In the genomic region with DNA sequence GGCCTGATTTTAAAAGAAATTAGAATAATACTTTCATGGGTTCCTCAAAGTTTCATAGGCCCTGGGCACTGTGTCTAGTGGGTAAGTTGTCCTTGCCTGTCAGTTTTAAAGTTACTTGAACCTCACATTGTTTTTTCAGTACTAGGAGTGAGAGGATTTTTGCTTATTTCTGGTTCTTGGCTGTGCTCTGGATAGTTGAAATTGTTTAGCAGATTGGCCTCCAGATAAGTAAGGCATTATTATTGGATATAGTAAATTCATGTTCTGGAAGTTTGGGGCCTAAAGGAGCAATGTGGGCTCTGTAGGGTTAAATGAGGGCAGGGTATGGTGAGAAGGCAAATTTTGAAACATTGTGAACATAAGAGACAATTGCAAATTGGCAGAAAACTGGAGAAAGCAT, we compare ENCODE assay signal across 30 cellular contexts.
"Had no signal": no experiment of that assay in that cellular context is flagged by ENCODE, and none has a peak within 500 bp of the region (broad histone marks: within the 10 kb centered on the region; RNA-seq: fewer than 3 reads in every experiment).

No MANE protein-coding gene starts in this region.

- H3K27me3 Mint-ChIP-seq: naive thymus-derived CD4-positive, alpha-beta T cell; stimulated activated naive CD8-positive, alpha-beta T cell treated with anti-CD3 and anti-CD28 coated beads, Interleukin-15, amount 100 ng/mL, for 72 hours had no signal

- H3K27me3 ChIP-seq: colonic mucosa, esophagus muscularis mucosa, foreskin keratinocyte, gastroesophageal sphincter, heart left ventricle, hepatocyte, neutrophil, pancreas, right atrium auricular region, suprapubic skin, transverse colon, upper lobe of right lung, uterus had no signal

- H3K36me3 ChIP-seq: colonic mucosa, pancreas, right atrium auricular region, upper lobe of right lung, uterus had no signal

- H2AFZ ChIP-seq: hepatocyte had no signal

- H3K27ac Mint-ChIP-seq: nephron; stimulated activated naive CD8-positive, alpha-beta T cell treated with anti-CD3 and anti-CD28 coated beads, Interleukin-15, amount 100 ng/mL, for 72 hours had no signal

- H3K4me2 ChIP-seq: hepatocyte, smooth muscle cell had no signal

- H3K27ac ChIP-seq: colonic mucosa, esophagus muscularis mucosa, foreskin keratinocyte, gastroesophageal sphincter, heart left ventricle, hepatocyte, neutrophil, pancreas, right atrium auricular region, suprapubic skin, transverse colon, upper lobe of right lung, uterus had no signal

- H3K4me1 Mint-ChIP-seq: nephron had no signal

- H3K4me3 Mint-ChIP-seq: naive thymus-derived CD4-positive, alpha-beta T cell; nephron; stimulated activated naive CD8-positive, alpha-beta T cell treated with anti-CD3 and anti-CD28 coated beads, Interleukin-15, amount 100 ng/mL, for 72 hours had no signal

- H3K4me1 ChIP-seq: colonic mucosa, esophagus muscularis mucosa, gastroesophageal sphincter, pancreas, suprapubic skin, transverse colon, upper lobe of right lung, uterus had no signal

- FAIRE-seq: endothelial cell of umbilical vein, kidney, pancreas had no signal

- ATAC-seq: foreskin keratinocyte; gastroesophageal sphincter; heart left ventricle; left lobe of liver; naive thymus-derived CD4-positive, alpha-beta T cell; pancreas; sciatic nerve; stimulated activated naive CD8-positive, alpha-beta T cell treated with anti-CD3 and anti-CD28 coated beads, Interleukin-15, amount 100 ng/mL, for 72 hours; upper lobe of right lung had no signal

- DNase-seq: colonic mucosa; dermis blood vessel endothelial cell; effector memory CD4-positive, alpha-beta T cell; foreskin keratinocyte; heart left ventricle; kidney; mesenchymal stem cell; midbrain; naive thymus-derived CD4-positive, alpha-beta T cell; pancreas; stimulated activated CD4-positive, alpha-beta T cell treated with anti-CD3 and anti-CD28 coated beads, Interleukin-12 subunit alpha, Interleukin-12 subunit beta, amount 100 ng/mL, for 4 hours; stimulated activated CD4-positive, alpha-beta T cell treated with anti-CD3 and anti-CD28 coated beads, Interleukin-1b, Interleukin-23, amount 100 ng/mL, for 48 hours; stimulated activated CD4-positive, alpha-beta T cell treated with anti-CD3 and anti-CD28 coated beads, Interleukin-4, amount 100 ng/mL, for 1 hour; stimulated activated CD8-positive, alpha-beta memory T cell treated with anti-CD3 and anti-CD28 coated beads, Interleukin-4, amount 100 ng/mL, for 48 hours; stimulated activated naive CD4-positive, alpha-beta T cell; stimulated activated naive CD8-positive, alpha-beta T cell treated with anti-CD3 and anti-CD28 coated beads, Interleukin-15, amount 100 ng/mL, for 72 hours; transverse colon; upper lobe of right lung; uterus had no signal

- H3K9me3 ChIP-seq: colonic mucosa, esophagus muscularis mucosa, gastroesophageal sphincter, heart left ventricle, neutrophil, pancreas, right atrium auricular region, suprapubic skin, transverse colon, upper lobe of right lung, uterus had no signal

- H3K4me3 ChIP-seq: colonic mucosa, esophagus muscularis mucosa, gastroesophageal sphincter, heart left ventricle, hepatocyte, pancreas, right atrium auricular region, smooth muscle cell, suprapubic skin, transverse colon, upper lobe of right lung, uterus had no signal

- H3K9me3 Mint-ChIP-seq: naive thymus-derived CD4-positive, alpha-beta T cell; nephron; stimulated activated naive CD8-positive, alpha-beta T cell treated with anti-CD3 and anti-CD28 coated beads, Interleukin-15, amount 100 ng/mL, for 72 hours had no signal

- H3K79me2 ChIP-seq: hepatocyte had no signal
